Comparison of ENCODE assay signal across 34 cellular contexts in the genomic region with DNA sequence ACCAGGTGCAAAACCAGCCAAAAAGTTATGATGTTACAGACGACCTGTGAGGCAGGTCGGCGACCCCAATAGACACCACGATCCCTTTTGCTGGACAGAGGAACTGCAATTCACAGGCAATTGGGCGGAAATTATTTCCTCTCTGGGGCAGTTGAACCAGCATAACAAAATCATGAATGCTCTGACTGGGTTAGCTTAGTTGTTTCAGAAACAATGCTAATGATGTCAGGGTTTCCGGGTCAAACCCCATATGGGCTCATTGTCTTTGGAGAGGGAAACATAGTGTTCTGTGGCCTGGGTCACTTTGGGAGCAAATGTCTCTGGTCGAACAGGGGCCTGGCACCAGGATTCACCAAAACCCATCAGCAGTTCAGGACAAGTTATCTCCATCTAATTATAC.
"Had no signal": no experiment of that assay in that cellular context is flagged by ENCODE, and none has a peak within 500 bp of the region (broad histone marks: within the 10 kb centered on the region; RNA-seq: fewer than 3 reads in every experiment).

No MANE protein-coding gene starts in this region.

- H3K36me3 Mint-ChIP-seq: activated naive CD4-positive, alpha-beta T cell treated with anti-CD3 and anti-CD28 coated beads, Interleukin-2, amount 10 ng/mL, durations not matched to agents 7 days and 5 days; activated naive CD4-positive, alpha-beta T cell treated with anti-CD3 and anti-CD28 coated beads, Interleukin-2, amount 50 U/mL, for 72 hours; activated naive CD8-positive, alpha-beta T cell treated with anti-CD3 and anti-CD28 coated beads, Interleukin-2, amount 10 ng/mL, durations not matched to agents 7 days and 5 days; brain had no signal

- H3K9me3 Mint-ChIP-seq: activated CD4-positive, alpha-beta memory T cell treated with anti-CD3 and anti-CD28 coated beads, Interleukin-2, amount 10 ng/mL, durations not matched to agents 7 days and 5 days; activated naive CD4-positive, alpha-beta T cell treated with anti-CD3 and anti-CD28 coated beads, Interleukin-2, amount 10 ng/mL, durations not matched to agents 7 days and 5 days; activated naive CD4-positive, alpha-beta T cell treated with anti-CD3 and anti-CD28 coated beads, Interleukin-2, amount 50 U/mL, for 72 hours; activated naive CD8-positive, alpha-beta T cell treated with anti-CD3 and anti-CD28 coated beads, Interleukin-2, amount 10 ng/mL, durations not matched to agents 7 days and 5 days; activated T-cell treated with anti-CD3 and anti-CD28 coated beads, Interleukin-2, amount 50 U/mL, for 24 hours; activated T-cell treated with anti-CD3 and anti-CD28 coated beads, Interleukin-2, amount 50 U/mL, for 72 hours; effector memory CD8-positive, alpha-beta T cell had no signal

- H3K4me3 Mint-ChIP-seq: activated B cell treated with CpG ODN at 0.5 μM for 24 hours; activated CD4-positive, alpha-beta memory T cell treated with anti-CD3 and anti-CD28 coated beads, Interleukin-2, amount 10 ng/mL, durations not matched to agents 7 days and 5 days; activated CD4-positive, alpha-beta T cell treated with anti-CD3 and anti-CD28 coated beads for 36 hours; activated CD4-positive, alpha-beta T cell treated with anti-CD3 and anti-CD28 coated beads, Interleukin-2, amount 10 ng/mL, durations not matched to agents 7 days and 5 days; activated naive CD4-positive, alpha-beta T cell treated with anti-CD3 and anti-CD28 coated beads, Interleukin-2, amount 10 ng/mL, durations not matched to agents 7 days and 5 days; activated naive CD8-positive, alpha-beta T cell treated with anti-CD3 and anti-CD28 coated beads, Interleukin-2, amount 10 ng/mL, durations not matched to agents 7 days and 5 days; activated T-cell treated with anti-CD3 and anti-CD28 coated beads, Interleukin-2, amount 50 U/mL, for 24 hours; activated T-cell treated with anti-CD3 and anti-CD28 coated beads, Interleukin-2, amount 50 U/mL, for 72 hours; brain; effector memory CD8-positive, alpha-beta T cell; T-helper 17 cell; T-helper 2 cell treated with Interferon-gamma antibody and Interleukin-4, amounts not matched to agents 5 μg/mL and 100 μg/mL, for 36 hours had no signal

- H3K4me1 ChIP-seq: ascending aorta, breast epithelium, colonic mucosa, esophagus muscularis mucosa, foreskin keratinocyte, gastrocnemius medialis, heart left ventricle had no signal

- H3K27ac Mint-ChIP-seq: activated B cell treated with CpG ODN at 0.5 μM for 24 hours; activated CD4-positive, alpha-beta memory T cell treated with anti-CD3 and anti-CD28 coated beads, Interleukin-2, amount 10 ng/mL, durations not matched to agents 7 days and 5 days; activated CD4-positive, alpha-beta T cell treated with anti-CD3 and anti-CD28 coated beads for 36 hours; activated CD4-positive, alpha-beta T cell treated with anti-CD3 and anti-CD28 coated beads, Interleukin-2, amount 10 ng/mL, durations not matched to agents 7 days and 5 days; activated naive CD4-positive, alpha-beta T cell treated with anti-CD3 and anti-CD28 coated beads, Interleukin-2, amount 10 ng/mL, durations not matched to agents 7 days and 5 days; activated naive CD4-positive, alpha-beta T cell treated with anti-CD3 and anti-CD28 coated beads, Interleukin-2, amount 50 U/mL, for 72 hours; activated naive CD8-positive, alpha-beta T cell treated with anti-CD3 and anti-CD28 coated beads, Interleukin-2, amount 10 ng/mL, durations not matched to agents 7 days and 5 days; activated T-cell treated with anti-CD3 and anti-CD28 coated beads, Interleukin-2, amount 50 U/mL, for 24 hours; activated T-cell treated with anti-CD3 and anti-CD28 coated beads, Interleukin-2, amount 50 U/mL, for 72 hours; brain; effector memory CD8-positive, alpha-beta T cell; T-helper 17 cell; T-helper 2 cell treated with Interferon-gamma antibody and Interleukin-4, amounts not matched to agents 5 μg/mL and 100 μg/mL, for 36 hours had no signal

- ATAC-seq: activated CD4-positive, alpha-beta T cell treated with anti-CD3 and anti-CD28 coated beads for 36 hours; activated naive CD4-positive, alpha-beta T cell treated with anti-CD3 and anti-CD28 coated beads, Interleukin-2, amount 50 U/mL, for 72 hours; activated T-cell treated with anti-CD3 and anti-CD28 coated beads, Interleukin-2, amount 50 U/mL, for 72 hours; effector memory CD8-positive, alpha-beta T cell; foreskin keratinocyte; gastrocnemius medialis; heart left ventricle; T-helper 17 cell had no signal

- H3K4me1 Mint-ChIP-seq: activated B cell treated with CpG ODN at 0.5 μM for 24 hours; activated CD4-positive, alpha-beta memory T cell treated with anti-CD3 and anti-CD28 coated beads, Interleukin-2, amount 10 ng/mL, durations not matched to agents 7 days and 5 days; activated CD4-positive, alpha-beta T cell treated with anti-CD3 and anti-CD28 coated beads for 36 hours; activated CD4-positive, alpha-beta T cell treated with anti-CD3 and anti-CD28 coated beads, Interleukin-2, amount 10 ng/mL, durations not matched to agents 7 days and 5 days; activated naive CD4-positive, alpha-beta T cell treated with anti-CD3 and anti-CD28 coated beads, Interleukin-2, amount 10 ng/mL, durations not matched to agents 7 days and 5 days; activated naive CD8-positive, alpha-beta T cell treated with anti-CD3 and anti-CD28 coated beads, Interleukin-2, amount 10 ng/mL, durations not matched to agents 7 days and 5 days; brain; T-helper 17 cell had no signal

- H3K27ac ChIP-seq: ascending aorta, breast epithelium, cardiac muscle cell, colonic mucosa, esophagus muscularis mucosa, foreskin keratinocyte, gastrocnemius medialis, heart left ventricle, WERI-Rb-1 had no signal

- DNase-seq: activated B cell treated with CpG ODN at 0.5 μM for 24 hours; activated CD4-positive, alpha-beta memory T cell treated with anti-CD3 and anti-CD28 coated beads, Interleukin-2, amount 10 ng/mL, durations not matched to agents 7 days and 5 days; activated CD4-positive, alpha-beta T cell treated with anti-CD3 and anti-CD28 coated beads for 36 hours; activated CD4-positive, alpha-beta T cell treated with anti-CD3 and anti-CD28 coated beads, Interleukin-2, amount 10 ng/mL, durations not matched to agents 7 days and 5 days; activated CD4-positive, alpha-beta T cell treated with anti-CD3 and anti-CD28 coated beads, Interleukin-2, amount 50 U/mL, for 4 hours; activated CD4-positive, CD25-positive, alpha-beta regulatory T cell treated with anti-CD3 and anti-CD28 coated beads, Interleukin-2, amount 50 U/mL, for 72 hours; activated CD8-positive, alpha-beta memory T cell treated with anti-CD3 and anti-CD28 coated beads, Interleukin-2, amount 50 U/mL, for 48 hours; activated gamma-delta T cell; activated naive CD4-positive, alpha-beta T cell; activated naive CD4-positive, alpha-beta T cell treated with anti-CD3 and anti-CD28 coated beads, Interleukin-2, amount 10 ng/mL, durations not matched to agents 7 days and 5 days; activated naive CD8-positive, alpha-beta T cell treated with anti-CD3 and anti-CD28 coated beads, Interleukin-2, amount 10 ng/mL, durations not matched to agents 7 days and 5 days; activated T-cell treated with anti-CD3 and anti-CD28 coated beads for 4 hours; activated T-cell treated with anti-CD3 and anti-CD28 coated beads, Interleukin-2, amount 50 U/mL, for 24 hours; activated T-cell treated with anti-CD3 and anti-CD28 coated beads, Interleukin-2, amount 50 U/mL, for 72 hours; central memory CD4-positive, alpha-beta T cell; cerebellar nuclear complex; colonic mucosa; effector CD4-positive, alpha-beta T cell; effector memory CD8-positive, alpha-beta T cell; erythroblast; foreskin keratinocyte; gastrocnemius medialis; glutamatergic neuron; heart left ventricle; T-helper 17 cell; T1000; WERI-Rb-1 had no signal

- H3K27me3 Mint-ChIP-seq: activated B cell treated with CpG ODN at 0.5 μM for 24 hours; activated CD4-positive, alpha-beta memory T cell treated with anti-CD3 and anti-CD28 coated beads, Interleukin-2, amount 10 ng/mL, durations not matched to agents 7 days and 5 days; activated CD4-positive, alpha-beta T cell treated with anti-CD3 and anti-CD28 coated beads for 36 hours; activated CD4-positive, alpha-beta T cell treated with anti-CD3 and anti-CD28 coated beads, Interleukin-2, amount 10 ng/mL, durations not matched to agents 7 days and 5 days; activated naive CD4-positive, alpha-beta T cell treated with anti-CD3 and anti-CD28 coated beads, Interleukin-2, amount 10 ng/mL, durations not matched to agents 7 days and 5 days; activated naive CD8-positive, alpha-beta T cell treated with anti-CD3 and anti-CD28 coated beads, Interleukin-2, amount 10 ng/mL, durations not matched to agents 7 days and 5 days had no signal

- H3K4me3 ChIP-seq: ascending aorta, breast epithelium, cardiac muscle cell, colonic mucosa, esophagus muscularis mucosa, gastrocnemius medialis, heart left ventricle had no signal

- H3K36me3 ChIP-seq: ascending aorta, breast epithelium, cardiac muscle cell, colonic mucosa, esophagus muscularis mucosa, gastrocnemius medialis, heart left ventricle, WERI-Rb-1 had no signal

- H3K27me3 ChIP-seq: ascending aorta, breast epithelium, cardiac muscle cell, colonic mucosa, esophagus muscularis mucosa, gastrocnemius medialis, heart left ventricle had no signal
